In the genomic region with DNA sequence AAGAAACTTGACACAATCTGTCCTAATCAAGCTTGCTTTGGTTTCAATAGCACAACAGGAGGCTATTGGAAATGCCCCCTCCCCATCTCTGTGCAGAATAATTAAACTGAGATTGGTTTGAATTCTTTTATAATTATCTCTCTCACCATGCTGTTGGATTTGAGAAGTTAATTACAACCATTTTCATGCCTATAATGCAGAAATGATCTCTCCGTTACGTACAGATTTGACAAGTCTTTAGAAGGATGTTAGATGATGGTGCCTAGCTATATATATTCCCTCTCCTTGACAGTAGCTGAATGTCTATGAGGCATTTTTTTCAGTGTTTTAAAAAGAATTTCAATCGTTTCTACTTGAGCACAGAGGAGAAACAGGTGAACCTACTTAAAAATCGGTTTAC, we compare ENCODE assay signal across 29 cellular contexts.
"Had no signal": no experiment of that assay in that cellular context is flagged by ENCODE, and none has a peak within 500 bp of the region (broad histone marks: within the 10 kb centered on the region; RNA-seq: fewer than 3 reads in every experiment).

No MANE protein-coding gene starts in this region.

- DNase-seq: heart left ventricle; hypothalamus; islet precursor cell; left ventricle myocardium inferior; mesendoderm; mucosa of descending colon; naive thymus-derived CD4-positive, alpha-beta T cell; ovary; retina; right cardiac atrium; stimulated activated CD4-positive, alpha-beta T cell treated with anti-CD3 and anti-CD28 coated beads, Interleukin-12 subunit alpha, Interleukin-12 subunit beta, amount 100 ng/mL, for 4 hours; stimulated activated CD4-positive, alpha-beta T cell treated with anti-CD3 and anti-CD28 coated beads, Interleukin-15, amount 100 ng/mL, for 24 hours; stimulated activated CD4-positive, alpha-beta T cell treated with anti-CD3 and anti-CD28 coated beads, Interleukin-2, amount 100 ng/mL, for 24 hours; stimulated activated CD4-positive, alpha-beta T cell treated with anti-CD3 and anti-CD28 coated beads, Interleukin-4, amount 100 ng/mL, for 1 hour; stimulated activated naive B cell treated with anti-CD40 and anti-IgM and Interleukin-4, amounts not matched to agents 10 μg/mL and 1 μg/mL and 100 μg/mL, for 72 hours; tibial artery; trophoblast cell; upper lobe of right lung; uterus had no signal

- H3K36me3 ChIP-seq: heart left ventricle, left ventricle myocardium inferior, ovary, suprapubic skin, thoracic aorta, tibial artery, upper lobe of right lung, uterus had no signal

- H3K9me3 ChIP-seq: heart left ventricle, left ventricle myocardium inferior, mucosa of descending colon, ovary, thoracic aorta, tibial artery, upper lobe of right lung, uterus had no signal

- H3K4me1 ChIP-seq: heart left ventricle, left ventricle myocardium inferior, suprapubic skin, tibial artery, upper lobe of right lung, uterus had no signal

- H3K27ac ChIP-seq: heart left ventricle, left ventricle myocardium inferior, ovary, skin epidermis, suprapubic skin, thoracic aorta, tibial artery, upper lobe of right lung, uterus had no signal

- H3K27me3 ChIP-seq: heart left ventricle, ovary, suprapubic skin, tibial artery, upper lobe of right lung, uterus had no signal

- H3K27ac Mint-ChIP-seq: mesothelial cell of epicardium; naive thymus-derived CD4-positive, alpha-beta T cell; natural killer cell treated with Interleukin-12 subunit alpha and Interleukin-12 subunit beta and Interleukin-15 and Interleukin-18, amount 100 ng/mL, for 72 hours; progenitor cell of endocrine pancreas; stimulated activated naive B cell treated with anti-CD40 and anti-IgM and Interleukin-4, amounts not matched to agents 10 μg/mL and 1 μg/mL and 100 μg/mL, for 72 hours; stimulated activated naive CD8-positive, alpha-beta T cell treated with anti-CD3 and anti-CD28 coated beads, Interleukin-15, Interleukin-2, amounts not matched to agents 100 ng/mL and 50 ng/mL, for 24 hours had no signal

- H3K27me3 Mint-ChIP-seq: naive thymus-derived CD4-positive, alpha-beta T cell; natural killer cell treated with Interleukin-12 subunit alpha and Interleukin-12 subunit beta and Interleukin-15 and Interleukin-18, amount 100 ng/mL, for 72 hours; progenitor cell of endocrine pancreas; stimulated activated naive B cell treated with anti-CD40 and anti-IgM and Interleukin-4, amounts not matched to agents 10 μg/mL and 1 μg/mL and 100 μg/mL, for 72 hours; stimulated activated naive CD8-positive, alpha-beta T cell treated with anti-CD3 and anti-CD28 coated beads, Interleukin-15, Interleukin-2, amounts not matched to agents 100 ng/mL and 50 ng/mL, for 24 hours had no signal

- H3K36me3 Mint-ChIP-seq: mesothelial cell of epicardium; natural killer cell treated with Interleukin-12 subunit alpha and Interleukin-12 subunit beta and Interleukin-15 and Interleukin-18, amount 100 ng/mL, for 72 hours; stimulated activated naive B cell treated with anti-CD40 and anti-IgM and Interleukin-4, amounts not matched to agents 10 μg/mL and 1 μg/mL and 100 μg/mL, for 72 hours had no signal

- ATAC-seq: heart left ventricle; mucosa of descending colon; naive thymus-derived CD4-positive, alpha-beta T cell; natural killer cell treated with Interleukin-12 subunit alpha and Interleukin-12 subunit beta and Interleukin-15 and Interleukin-18, amount 100 ng/mL, for 72 hours; right cardiac atrium; sciatic nerve; stimulated activated naive B cell treated with anti-CD40 and anti-IgM and Interleukin-4, amounts not matched to agents 10 μg/mL and 1 μg/mL and 100 μg/mL, for 72 hours; upper lobe of right lung had no signal

- H3K4me1 Mint-ChIP-seq: naive thymus-derived CD4-positive, alpha-beta T cell; neural crest cell; stimulated activated naive B cell treated with anti-CD40 and anti-IgM and Interleukin-4, amounts not matched to agents 10 μg/mL and 1 μg/mL and 100 μg/mL, for 72 hours had no signal

- H3K9me3 Mint-ChIP-seq: mesothelial cell of epicardium; stimulated activated naive B cell treated with anti-CD40 and anti-IgM and Interleukin-4, amounts not matched to agents 10 μg/mL and 1 μg/mL and 100 μg/mL, for 72 hours had no signal

- H3K4me3 ChIP-seq: heart left ventricle, left ventricle myocardium inferior, lung, mucosa of descending colon, ovary, skin epidermis, suprapubic skin, thoracic aorta, tibial artery, upper lobe of right lung, uterus had no signal

- H3K4me3 Mint-ChIP-seq: mesothelial cell of epicardium; naive thymus-derived CD4-positive, alpha-beta T cell; natural killer cell treated with Interleukin-12 subunit alpha and Interleukin-12 subunit beta and Interleukin-15 and Interleukin-18, amount 100 ng/mL, for 72 hours; neural crest cell; stimulated activated naive B cell treated with anti-CD40 and anti-IgM and Interleukin-4, amounts not matched to agents 10 μg/mL and 1 μg/mL and 100 μg/mL, for 72 hours; stimulated activated naive CD8-positive, alpha-beta T cell treated with anti-CD3 and anti-CD28 coated beads, Interleukin-15, Interleukin-2, amounts not matched to agents 100 ng/mL and 50 ng/mL, for 24 hours had no signal
